18 cellular contexts compared by ENCODE assay signal in genomic region chr2:27053776-27054175, GRCh38. TPM values are rescaled to one million over a fixed set of nuclear protein-coding genes. Genes with fewer than 3 reads are reported as not detected.
A peak's percentile ranks its signal among the peaks of the same experiment; 100 is the strongest.
DNase-seq lines count a peak whose midpoint lies in the region; ATAC-seq and TF ChIP-seq lines count a peak whose summit lies in the region.
"Had no signal": no experiment of that assay in that cellular context is flagged by ENCODE, and none has a peak within 500 bp of the region (broad histone marks: within the 10 kb centered on the region; RNA-seq: fewer than 3 reads in every experiment).

No MANE protein-coding gene starts in this region.

- no peak for DNase-seq in activated CD4-positive, alpha-beta T cell treated with anti-CD3 and anti-CD28 coated beads, Interleukin-2, amount 10 ng/mL, durations not matched to agents 24 days and 14 days
- DNase-seq in activated CD4-positive, alpha-beta T cell treated with anti-CD3 and anti-CD28 coated beads, Interleukin-2, amount 10 ng/mL, durations not matched to agents 7 days and 5 days = no peak
- DNase-seq in endothelial cell (ENCODE audit: low spot score) (no peak), progenitor cell of endocrine pancreas (ENCODE audit: low spot score, unreplicated experiment) (no peak), NCI-H82 treated with DMSO at 0.1 percent for 48 hours (lab: John Stamatoyannopoulos, UW; ENCODE audit: unreplicated experiment) (no peak)
- DNase-seq: DMS 273 treated with DMSO at 0.1 percent for 48 hours, GF-D8, KBM-7, MV-4-11, NCI-H1436 treated with DMSO at 0.1 percent for 48 hours, NCI-H2081, NCI-H510A, NCI-H82 had no signal

- POLR2A ChIA-PET in activated CD4-positive, alpha-beta T cell treated with anti-CD3 and anti-CD28 coated beads, Interleukin-2, amount 10 ng/mL, durations not matched to agents 7 days and 5 days (lab: Charles Lee) = no interaction called here

- peaks cover 3% of the 10 kb centered on the region for H3K9me3 Mint-ChIP-seq in activated CD4-positive, alpha-beta T cell treated with anti-CD3 and anti-CD28 coated beads, Interleukin-2, amount 10 ng/mL, durations not matched to agents 24 days and 14 days
- no peaks in the 10 kb centered on the region for H3K9me3 Mint-ChIP-seq in activated CD4-positive, alpha-beta T cell treated with anti-CD3 and anti-CD28 coated beads, Interleukin-2, amount 10 ng/mL, durations not matched to agents 7 days and 5 days
- peaks cover 0 to 7% (median 0%) of the 10 kb centered on the region in 3 donors for H3K9me3 Mint-ChIP-seq in IgD-negative memory B cell
- H3K9me3 Mint-ChIP-seq in endothelial cell (ENCODE audit: unreplicated experiment) = no peaks in the 10 kb centered on the region
- H3K9me3 Mint-ChIP-seq in progenitor cell of endocrine pancreas (ENCODE audit: low read depth) = no peaks in the 10 kb centered on the region

- intact Hi-C loops in activated CD4-positive, alpha-beta T cell treated with anti-CD3 and anti-CD28 coated beads, Interleukin-2, amount 10 ng/mL, durations not matched to agents 24 days and 14 days (cut with micrococcal nuclease) = loop anchor here (5.0 kb wide), 1 partner anchor 69 kb away; the partner anchor contains the start of gene ABHD1

- H3K4me3 Mint-ChIP-seq in activated CD4-positive, alpha-beta T cell treated with anti-CD3 and anti-CD28 coated beads, Interleukin-2, amount 10 ng/mL, durations not matched to agents 24 days and 14 days = peak overlapping the region; percentile 16
- no peak overlapping the region for H3K4me3 Mint-ChIP-seq in activated CD4-positive, alpha-beta T cell treated with anti-CD3 and anti-CD28 coated beads, Interleukin-2, amount 10 ng/mL, durations not matched to agents 7 days and 5 days
- H3K4me3 Mint-ChIP-seq in IgD-negative memory B cell = peak overlapping the region in 3 of 4 donors; percentile 67 to 95 (median 75)
- H3K4me3 Mint-ChIP-seq in endothelial cell (ENCODE audit: unreplicated experiment) = peak overlapping the region; percentile 70
- peak overlapping the region; percentile 7 for H3K4me3 Mint-ChIP-seq in progenitor cell of endocrine pancreas (ENCODE audit: low read depth)

- TF ChIP-seq CTCF in endothelial cell (IDR thresholded peaks at IDR 0.05; ENCODE audit: unreplicated experiment) (no peak), progenitor cell of endocrine pancreas (IDR thresholded peaks at IDR 0.05; ENCODE audit: unreplicated experiment) (no peak)

- peaks cover 28% of the 10 kb centered on the region for H3K36me3 Mint-ChIP-seq in activated CD4-positive, alpha-beta T cell treated with anti-CD3 and anti-CD28 coated beads, Interleukin-2, amount 10 ng/mL, durations not matched to agents 24 days and 14 days (ENCODE audit: low read depth)
- peaks cover 17% of the 10 kb centered on the region for H3K36me3 Mint-ChIP-seq in activated CD4-positive, alpha-beta T cell treated with anti-CD3 and anti-CD28 coated beads, Interleukin-2, amount 10 ng/mL, durations not matched to agents 7 days and 5 days (ENCODE audit: low read depth)
- H3K36me3 Mint-ChIP-seq in IgD-negative memory B cell (peaks cover 2% of the 10 kb centered on the region), endothelial cell (ENCODE audit: low read depth, unreplicated experiment) (peaks cover 46% of the 10 kb centered on the region), progenitor cell of endocrine pancreas (ENCODE audit: insufficient read depth) (peaks cover 21% of the 10 kb centered on the region)

- H3K4me1 Mint-ChIP-seq in activated CD4-positive, alpha-beta T cell treated with anti-CD3 and anti-CD28 coated beads, Interleukin-2, amount 10 ng/mL, durations not matched to agents 24 days and 14 days = peaks cover 19% of the 10 kb centered on the region
- H3K4me1 Mint-ChIP-seq in activated CD4-positive, alpha-beta T cell treated with anti-CD3 and anti-CD28 coated beads, Interleukin-2, amount 10 ng/mL, durations not matched to agents 7 days and 5 days = peaks cover 23% of the 10 kb centered on the region
- H3K4me1 Mint-ChIP-seq in IgD-negative memory B cell (peaks cover 12 to 16% (median 13%) of the 10 kb centered on the region in 3 donors), endothelial cell (ENCODE audit: unreplicated experiment) (peaks cover 36% of the 10 kb centered on the region), progenitor cell of endocrine pancreas (ENCODE audit: low read depth) (peaks cover 13% of the 10 kb centered on the region)

- CTCF ChIA-PET in activated CD4-positive, alpha-beta T cell treated with anti-CD3 and anti-CD28 coated beads, Interleukin-2, amount 10 ng/mL, durations not matched to agents 7 days and 5 days (lab: Charles Lee) = interaction anchor here (0.6 to 3.6 kb wide), 7 partner anchors 9 to 292 kb away, joined by 3 to 15 read pairs (median 4); no protein-coding TSS in a partner anchor

- ATAC-seq in GM19463 (IDR thresholded peaks at IDR 0.05; ENCODE audit: unreplicated experiment) (no peak), HG02970 (IDR thresholded peaks at IDR 0.05; ENCODE audit: low FRiP score, unreplicated experiment) (no peak)
- ATAC-seq: GM23338, Panc1 had no signal

- peaks cover 5% of the 10 kb centered on the region for H3K27me3 Mint-ChIP-seq in activated CD4-positive, alpha-beta T cell treated with anti-CD3 and anti-CD28 coated beads, Interleukin-2, amount 10 ng/mL, durations not matched to agents 24 days and 14 days
- peaks cover 5% of the 10 kb centered on the region for H3K27me3 Mint-ChIP-seq in activated CD4-positive, alpha-beta T cell treated with anti-CD3 and anti-CD28 coated beads, Interleukin-2, amount 10 ng/mL, durations not matched to agents 7 days and 5 days
- H3K27me3 Mint-ChIP-seq in IgD-negative memory B cell (peaks cover 6% of the 10 kb centered on the region), endothelial cell (ENCODE audit: unreplicated experiment) (peaks cover 33% of the 10 kb centered on the region), progenitor cell of endocrine pancreas (no peaks in the 10 kb centered on the region)

- no peak overlapping the region for H3K27ac Mint-ChIP-seq in activated CD4-positive, alpha-beta T cell treated with anti-CD3 and anti-CD28 coated beads, Interleukin-2, amount 10 ng/mL, durations not matched to agents 24 days and 14 days
- no peak overlapping the region for H3K27ac Mint-ChIP-seq in activated CD4-positive, alpha-beta T cell treated with anti-CD3 and anti-CD28 coated beads, Interleukin-2, amount 10 ng/mL, durations not matched to agents 7 days and 5 days
- H3K27ac Mint-ChIP-seq in IgD-negative memory B cell (peak overlapping the region in 2 of 3 donors; percentile 3 to 100), endothelial cell (ENCODE audit: unreplicated experiment) (peak overlapping the region; percentile 1), progenitor cell of endocrine pancreas (no peak overlapping the region)
- H3K27ac Mint-ChIP-seq: GM23338 had no signal

RNA-seq across cellular contexts. Expression of gene AGBL5, which starts 2.3 kb away (rescaled TPM):
- total RNA-seq in activated CD4-positive, alpha-beta T cell treated with anti-CD3 and anti-CD28 coated beads, Interleukin-2, amount 10 ng/mL, durations not matched to agents 24 days and 14 days = 13.9 and 14.1 TPM in 2 replicates
- total RNA-seq in activated CD4-positive, alpha-beta T cell treated with anti-CD3 and anti-CD28 coated beads, Interleukin-2, amount 10 ng/mL, durations not matched to agents 7 days and 5 days = 10 to 100 TPM; 17.9 to 19.1 TPM
- polyA plus RNA-seq in IgD-negative memory B cell = 10.8 TPM
- total RNA-seq in endothelial cell (ENCODE audit: unreplicated experiment) = 32.5 TPM
- total RNA-seq in progenitor cell of endocrine pancreas = 58.7 and 60.2 TPM in 2 replicates

RNA-seq across cellular contexts. Expression of gene OST4, which starts 17.7 kb away (rescaled TPM):
- 314 and 326 TPM in 2 replicates for total RNA-seq in activated CD4-positive, alpha-beta T cell treated with anti-CD3 and anti-CD28 coated beads, Interleukin-2, amount 10 ng/mL, durations not matched to agents 24 days and 14 days
- total RNA-seq in activated CD4-positive, alpha-beta T cell treated with anti-CD3 and anti-CD28 coated beads, Interleukin-2, amount 10 ng/mL, durations not matched to agents 7 days and 5 days = 100 to 1,000 TPM; 309 to 386 TPM
- polyA plus RNA-seq in IgD-negative memory B cell = 723 TPM
- 379 TPM for total RNA-seq in endothelial cell (ENCODE audit: unreplicated experiment)
- 245 and 254 TPM in 2 replicates for total RNA-seq in progenitor cell of endocrine pancreas

RNA-seq across cellular contexts. Expression of gene TMEM214, which starts 21.0 kb away (rescaled TPM):
- 93.4 and 98.6 TPM in 2 replicates for total RNA-seq in activated CD4-positive, alpha-beta T cell treated with anti-CD3 and anti-CD28 coated beads, Interleukin-2, amount 10 ng/mL, durations not matched to agents 24 days and 14 days
- 10 to 100 TPM; 73.2 to 77.1 TPM for total RNA-seq in activated CD4-positive, alpha-beta T cell treated with anti-CD3 and anti-CD28 coated beads, Interleukin-2, amount 10 ng/mL, durations not matched to agents 7 days and 5 days
- 34.3 TPM for polyA plus RNA-seq in IgD-negative memory B cell
- total RNA-seq in endothelial cell (ENCODE audit: unreplicated experiment) (55.3 TPM), progenitor cell of endocrine pancreas (54.0 and 55.2 TPM in 2 replicates)

RNA-seq across cellular contexts. Expression of gene EMILIN1, which starts 24.6 kb away (rescaled TPM):
- 1.1 and 1.4 TPM in 2 replicates for total RNA-seq in activated CD4-positive, alpha-beta T cell treated with anti-CD3 and anti-CD28 coated beads, Interleukin-2, amount 10 ng/mL, durations not matched to agents 24 days and 14 days
- under 1 TPM; 0.56 to 0.64 TPM for total RNA-seq in activated CD4-positive, alpha-beta T cell treated with anti-CD3 and anti-CD28 coated beads, Interleukin-2, amount 10 ng/mL, durations not matched to agents 7 days and 5 days
- polyA plus RNA-seq in IgD-negative memory B cell = 0.61 TPM
- total RNA-seq in endothelial cell (ENCODE audit: unreplicated experiment) (2.1 TPM), progenitor cell of endocrine pancreas (1.1 and 2.5 TPM in 2 replicates)

RNA-seq across cellular contexts. Expression of gene KHK, which starts 32.8 kb away (rescaled TPM):
- total RNA-seq in activated CD4-positive, alpha-beta T cell treated with anti-CD3 and anti-CD28 coated beads, Interleukin-2, amount 10 ng/mL, durations not matched to agents 24 days and 14 days = 13.4 and 13.9 TPM in 2 replicates
- total RNA-seq in activated CD4-positive, alpha-beta T cell treated with anti-CD3 and anti-CD28 coated beads, Interleukin-2, amount 10 ng/mL, durations not matched to agents 7 days and 5 days = 10 to 100 TPM in 1 of 2 experiments, 1 to 10 TPM in 1; 9.7 to 10.6 TPM
- 6.5 TPM for polyA plus RNA-seq in IgD-negative memory B cell
- total RNA-seq in endothelial cell (ENCODE audit: unreplicated experiment) (1.4 TPM), progenitor cell of endocrine pancreas (4.4 and 5.2 TPM in 2 replicates)

Comparison
In these comparisons a context has a peak if more than half of its experiments do, and no peak if none do; other contexts are left out.
1. H3K27ac Mint-ChIP-seq: peak in IgD-negative memory B cell (2 of 3) and endothelial cell (single experiment); none in activated CD4-positive, alpha-beta T cell treated with anti-CD3 and anti-CD28 coated beads, Interleukin-2, amount 10 ng/mL, durations not matched to agents 24 days and 14 days (single experiment), activated CD4-positive, alpha-beta T cell treated with anti-CD3 and anti-CD28 coated beads, Interleukin-2, amount 10 ng/mL, durations not matched to agents 7 days and 5 days (single experiment) and progenitor cell of endocrine pancreas (single experiment).